8 cellular contexts compared by ENCODE assay signal in genomic region chr2:9207641-9208301, GRCh38. TPM values are rescaled to one million over a fixed set of nuclear protein-coding genes. Genes with fewer than 3 reads are reported as not detected.
A peak's percentile ranks its signal among the peaks of the same experiment; 100 is the strongest.
DNase-seq lines count a peak whose midpoint lies in the region; ATAC-seq, FAIRE-seq and TF ChIP-seq lines count a peak whose summit lies in the region.

No MANE protein-coding gene starts in this region.

- H3K9ac ChIP-seq in rectal smooth muscle tissue (ENCODE audit: low read length), result no peak overlapping the region

- DNase-seq in Caki2 (ENCODE audit: low read depth), result peak; percentile 65
- peak; percentile 48 for DNase-seq in HT1080 (ENCODE audit: low read depth)
- peak; percentile 30 for DNase-seq in glomerular visceral epithelial cell (ENCODE audit: extremely low spot score)
- DNase-seq in D721Med (ENCODE audit: insufficient read length, low spot score), result no peak

- TF ChIP-seq CTCF in WI38 (IDR thresholded peaks at IDR 0.05; ENCODE audit: low read depth, low read length) (no peak), D721Med (IDR thresholded peaks at IDR 0.05; ENCODE audit: insufficient read depth, missing control alignments) (no peak)

- H3K4me3 ChIP-seq in WI38 (ENCODE audit: low read depth, low read length) (peak overlapping the region; percentile 93), rectal smooth muscle tissue (ENCODE audit: low read length) (peak overlapping the region; percentile 62)

- peaks cover 12% of the 10 kb centered on the region for H3K4me1 ChIP-seq in rectal smooth muscle tissue (ENCODE audit: control insufficient read depth, insufficient read depth, low read length)

- ATAC-seq in GM21786 (IDR thresholded peaks at IDR 0.05; ENCODE audit: unreplicated experiment) (no peak), HG03039 (IDR thresholded peaks at IDR 0.05; ENCODE audit: unreplicated experiment) (no peak)

- in situ Hi-C loops in Caki2 (cut with HindIII; ENCODE audit: low pct_unique_long_range_greater_than_20kb, low sequenced_read_pairs), result no loop called here

- H3K27me3 ChIP-seq in rectal smooth muscle tissue (ENCODE audit: control insufficient read depth, insufficient read depth, low read length), result no peaks in the 10 kb centered on the region

- peak overlapping the region; percentile 77 for H3K27ac ChIP-seq in rectal smooth muscle tissue (ENCODE audit: low read depth, low read length)

- no peaks in the 10 kb centered on the region for H3K36me3 ChIP-seq in rectal smooth muscle tissue (ENCODE audit: control insufficient read depth, insufficient read depth, low read length)

- no peak for FAIRE-seq in D721Med (lab: Jason Lieb, UNC)

RNA-seq across cellular contexts. Expression of gene ASAP2, which starts 1.2 kb away (rescaled TPM):
- 33.8 and 34.8 TPM in 2 replicates for total RNA-seq in Caki2 (2014; rRNA removed; shearing (Covaris generic); ENCODE audit: low replicate concordance)
- 16.2 and 24.0 TPM in 2 replicates for total RNA-seq in HT1080 (2014; rRNA removed; shearing (Covaris generic))
- 43.2 and 59.1 TPM in 2 replicates for polyA plus RNA-seq in HT1080 (2015; cell fraction: cytosol; rRNA removed)
- polyA plus RNA-seq in HT1080 (2015; cell fraction: nucleus; rRNA removed), result 120 and 138 TPM in 2 replicates
